14 cellular contexts compared by ENCODE assay signal in genomic region chr19:13146763-13147563, GRCh38. TPM values are rescaled to one million over a fixed set of nuclear protein-coding genes. Genes with fewer than 3 reads are reported as not detected.
DNase-seq lines count a peak whose midpoint lies in the region; ATAC-seq and TF ChIP-seq lines count a peak whose summit lies in the region.
"Had no signal": no experiment of that assay in that cellular context is flagged by ENCODE, and none has a peak within 500 bp of the region (broad histone marks: within the 10 kb centered on the region; RNA-seq: fewer than 3 reads in every experiment).

No MANE protein-coding gene starts in this region.

- H3K4me1 Mint-ChIP-seq in activated CD8-positive, alpha-beta T cell treated with anti-CD3 and anti-CD28 coated beads for 36 hours (ENCODE audit: low read depth), result peaks cover 19% of the 10 kb centered on the region

- CTCF ChIA-PET in activated CD8-positive, alpha-beta T cell treated with anti-CD3 and anti-CD28 coated beads for 36 hours (lab: Charles Lee), result interaction anchor here (1.3 kb wide), 1 partner anchor 15 kb away, joined by 3 read pairs; no protein-coding TSS in a partner anchor

- TF ChIP-seq CTCF in heart left ventricle (IDR thresholded peaks at IDR 0.05) (no peak), fibroblast of lung (conservative IDR thresholded peaks at IDR 0.05 in 1 of 2, IDR thresholded peaks at IDR 0.05 in 1 of 2; ENCODE audit: low read depth in 1 of 2, low read length in 2 of 2) (no peak)
- TF ChIP-seq CTCF in activated CD8-positive, alpha-beta T cell treated with anti-CD3 and anti-CD28 coated beads for 36 hours (IDR thresholded peaks at IDR 0.05), result no peak

- no peaks in the 10 kb centered on the region for H3K9me3 Mint-ChIP-seq in activated CD8-positive, alpha-beta T cell treated with anti-CD3 and anti-CD28 coated beads for 36 hours
- H3K9me3 Mint-ChIP-seq: natural killer cell treated with Interleukin-12 subunit alpha and Interleukin-12 subunit beta and Interleukin-15 and Interleukin-18, amount 100 ng/mL, for 72 hours had no signal

- H3K9me3 ChIP-seq in heart left ventricle (no peaks in the 10 kb centered on the region), fibroblast of lung (ENCODE audit: control insufficient read depth, insufficient read depth, low read depth, low read length) (no peaks in the 10 kb centered on the region)
- H3K9me3 ChIP-seq: esophagus muscularis mucosa, vagina had no signal

- H3K79me2 ChIP-seq in fibroblast of lung (ENCODE audit: control insufficient read depth, insufficient read depth, low read length), result peaks cover 18% of the 10 kb centered on the region

- no peak overlapping the region for H2AFZ ChIP-seq in fibroblast of lung (ENCODE audit: low read length)

- no peaks in the 10 kb centered on the region for H3K27me3 Mint-ChIP-seq in activated CD8-positive, alpha-beta T cell treated with anti-CD3 and anti-CD28 coated beads for 36 hours
- H3K27me3 Mint-ChIP-seq: natural killer cell treated with Interleukin-12 subunit alpha and Interleukin-12 subunit beta and Interleukin-15 and Interleukin-18, amount 100 ng/mL, for 72 hours had no signal

- H3K27me3 ChIP-seq in heart left ventricle (no peaks in the 10 kb centered on the region), fibroblast of lung (ENCODE audit: control insufficient read depth, insufficient read depth, low read length) (no peaks in the 10 kb centered on the region)
- H3K27me3 ChIP-seq: esophagus muscularis mucosa, vagina had no signal

- H3K4me3 ChIP-seq in heart left ventricle (no peak overlapping the region), fibroblast of lung (replicated peaks in 1 of 4; ENCODE audit: control extremely low read depth in 1 of 4, insufficient read depth in 1 of 4, low read depth in 3 of 4, low read length in 4 of 4) (no peak overlapping the region)
- H3K4me3 ChIP-seq: esophagus muscularis mucosa, skin epidermis, vagina had no signal

- DNase-seq in left ventricle myocardium superior (peak; percentile 60), heart left ventricle (no peak), RPMI8226 (peak; percentile 73), fibroblast of lung (ENCODE audit: low read depth in 2 of 2) (peak in 1 of 2 donors; percentile 66), C1 segment of cervical spinal cord (lab: John Stamatoyannopoulos, UW) (no peak), NCI-H1694 treated with DMSO at 0.1 percent for 48 hours (lab: John Stamatoyannopoulos, UW) (no peak)
- no peak for DNase-seq in activated CD8-positive, alpha-beta T cell treated with anti-CD3 and anti-CD28 coated beads for 36 hours
- DNase-seq: NCI-H187 treated with DMSO at 0.1 percent for 48 hours, WERI-Rb-1 had no signal

- no peak overlapping the region for H3K27ac Mint-ChIP-seq in activated CD8-positive, alpha-beta T cell treated with anti-CD3 and anti-CD28 coated beads for 36 hours
- H3K27ac Mint-ChIP-seq: natural killer cell treated with Interleukin-12 subunit alpha and Interleukin-12 subunit beta and Interleukin-15 and Interleukin-18, amount 100 ng/mL, for 72 hours had no signal

- H3K36me3 ChIP-seq in heart left ventricle (peaks cover 0 to 31% (median 19%) of the 10 kb centered on the region in 9 donors), fibroblast of lung (ENCODE audit: control insufficient read depth, insufficient read depth, low read length) (peaks cover 4% of the 10 kb centered on the region)

- H4K20me1 ChIP-seq in fibroblast of lung (ENCODE audit: control insufficient read depth, extremely low read depth, insufficient read depth, low read length), result no peaks in the 10 kb centered on the region

- ATAC-seq in left ventricle myocardium superior (no peak), heart left ventricle (no peak), HG02678 (IDR thresholded peaks at IDR 0.05; ENCODE audit: unreplicated experiment) (no peak)
- ATAC-seq in activated CD8-positive, alpha-beta T cell treated with anti-CD3 and anti-CD28 coated beads for 36 hours, result no peak
- ATAC-seq: natural killer cell treated with Interleukin-12 subunit alpha and Interleukin-12 subunit beta and Interleukin-15 and Interleukin-18, amount 100 ng/mL, for 72 hours had no signal

- intact Hi-C loops in left ventricle myocardium superior (cut with micrococcal nuclease) (no loop called here), heart left ventricle (cut with DNase I) (no loop called here)
- intact Hi-C loops in activated CD8-positive, alpha-beta T cell treated with anti-CD3 and anti-CD28 coated beads for 36 hours (cut with micrococcal nuclease), result no loop called here

- no peak overlapping the region for H3K4me3 Mint-ChIP-seq in activated CD8-positive, alpha-beta T cell treated with anti-CD3 and anti-CD28 coated beads for 36 hours
- H3K4me3 Mint-ChIP-seq: natural killer cell treated with Interleukin-12 subunit alpha and Interleukin-12 subunit beta and Interleukin-15 and Interleukin-18, amount 100 ng/mL, for 72 hours had no signal

- H3K9ac ChIP-seq in fibroblast of lung (ENCODE audit: insufficient read depth, low read length), result no peak overlapping the region

- H3K4me1 ChIP-seq in heart left ventricle (peaks cover 0 to 34% (median 9%) of the 10 kb centered on the region in 12 donors), fibroblast of lung (ENCODE audit: control insufficient read depth, extremely low read depth, insufficient read depth, low read length) (peaks cover 13% of the 10 kb centered on the region)

- peaks cover 10% of the 10 kb centered on the region for H3K36me3 Mint-ChIP-seq in activated CD8-positive, alpha-beta T cell treated with anti-CD3 and anti-CD28 coated beads for 36 hours (ENCODE audit: low read depth)
- H3K36me3 Mint-ChIP-seq: natural killer cell treated with Interleukin-12 subunit alpha and Interleukin-12 subunit beta and Interleukin-15 and Interleukin-18, amount 100 ng/mL, for 72 hours had no signal

- POLR2A ChIA-PET in activated CD8-positive, alpha-beta T cell treated with anti-CD3 and anti-CD28 coated beads for 36 hours (lab: Charles Lee), result no interaction called here

- H3K27ac ChIP-seq in heart left ventricle, result peak overlapping the region in 1 of 12 donors; percentile 66
- peak overlapping the region; percentile 0 for H3K27ac ChIP-seq in fibroblast of lung (ENCODE audit: insufficient read depth, low read length)
- H3K27ac ChIP-seq: esophagus muscularis mucosa, skin epidermis, vagina, WERI-Rb-1 had no signal

- H3K4me2 ChIP-seq in fibroblast of lung (ENCODE audit: extremely low read depth, insufficient read depth, low read length), result no peak overlapping the region

- TF ChIP-seq POLR2A in heart left ventricle (IDR thresholded peaks at IDR 0.05), result no peak

- 69 to 79% (median 72%) methylated on average over 16 of the region's 16 CpGs for WGBS in heart left ventricle, 4 donors

RNA-seq across cellular contexts. Expression of gene STX10, which starts 3.2 kb away (rescaled TPM):
- total RNA-seq in left ventricle myocardium superior (46.4 TPM), heart left ventricle (10 to 100 TPM; 24.0 to 48.8 (median 35.8) TPM), fibroblast of lung (69.2 and 78.1 TPM in 2 replicates)
- polyA plus RNA-seq in heart left ventricle (10 to 100 TPM; 52.5 to 64.7 TPM), fibroblast of lung (48.9 and 54.3 TPM in 2 replicates)
- 61.8 and 73.6 TPM in 2 replicates for polyA plus RNA-seq in fibroblast of lung (2012)
- polyA minus RNA-seq in fibroblast of lung (ENCODE audit: low replicate concordance), result 68.6 and 178 TPM in 2 replicates
- total RNA-seq in activated CD8-positive, alpha-beta T cell treated with anti-CD3 and anti-CD28 coated beads for 36 hours, result 10 to 100 TPM; 66.8 to 72.4 TPM

RNA-seq across cellular contexts. Expression of gene IER2, which starts 3.2 kb away (rescaled TPM):
- total RNA-seq in left ventricle myocardium superior (19.8 TPM), heart left ventricle (100 to 1,000 TPM in 1 of 9 donors, 10 to 100 TPM in 8; 17.6 to 101 (median 29.1) TPM), fibroblast of lung (21.1 and 26.4 TPM in 2 replicates)
- polyA plus RNA-seq in heart left ventricle (10 to 100 TPM; 21.8 to 35.7 TPM), fibroblast of lung (16.5 and 99.6 TPM in 2 replicates)
- 30.8 and 154 TPM in 2 replicates for polyA plus RNA-seq in fibroblast of lung (2012)
- 9.2 and 22.2 TPM in 2 replicates for polyA minus RNA-seq in fibroblast of lung (ENCODE audit: low replicate concordance)
- total RNA-seq in activated CD8-positive, alpha-beta T cell treated with anti-CD3 and anti-CD28 coated beads for 36 hours, result 100 to 1,000 TPM; 120 to 122 TPM

RNA-seq across cellular contexts. Expression of gene NACC1, which starts 28.9 kb away (rescaled TPM):
- total RNA-seq in left ventricle myocardium superior (50.0 TPM), heart left ventricle (10 to 100 TPM; 28.7 to 88.2 (median 41.8) TPM), fibroblast of lung (24.7 and 31.9 TPM in 2 replicates)
- polyA plus RNA-seq in heart left ventricle (10 to 100 TPM; 49.6 to 74.2 TPM), fibroblast of lung (33.5 and 64.7 TPM in 2 replicates)
- polyA plus RNA-seq in fibroblast of lung (2012), result 38.6 and 61.6 TPM in 2 replicates
- 78.1 and 116 TPM in 2 replicates for polyA minus RNA-seq in fibroblast of lung (ENCODE audit: low replicate concordance)
- total RNA-seq in activated CD8-positive, alpha-beta T cell treated with anti-CD3 and anti-CD28 coated beads for 36 hours, result 10 to 100 TPM; 73.8 to 87.5 TPM

RNA-seq across cellular contexts. Expression of gene TRMT1, which starts 30.4 kb away (rescaled TPM):
- total RNA-seq in left ventricle myocardium superior (22.4 TPM), heart left ventricle (10 to 100 TPM; 15.1 to 22.6 (median 16.2) TPM), fibroblast of lung (20.3 and 21.8 TPM in 2 replicates)
- polyA plus RNA-seq in heart left ventricle (10 to 100 TPM; 26.4 to 32.4 TPM), fibroblast of lung (12.2 and 17.9 TPM in 2 replicates)
- 12.4 and 24.1 TPM in 2 replicates for polyA plus RNA-seq in fibroblast of lung (2012)
- polyA minus RNA-seq in fibroblast of lung (ENCODE audit: low replicate concordance), result 24.9 and 36.2 TPM in 2 replicates
- total RNA-seq in activated CD8-positive, alpha-beta T cell treated with anti-CD3 and anti-CD28 coated beads for 36 hours, result 10 to 100 TPM; 85.0 to 95.7 TPM

RNA-seq across cellular contexts. Expression of gene LYL1, which starts 44.3 kb away (rescaled TPM):
- total RNA-seq in left ventricle myocardium superior (8.8 TPM), heart left ventricle (10 to 100 TPM in 3 of 9 donors, 1 to 10 TPM in 6; 5.2 to 19.1 (median 8.3) TPM), fibroblast of lung (under 0.01 and 1.2 TPM in 2 replicates)
- polyA plus RNA-seq in heart left ventricle (1 to 10 TPM; 7.7 to 8.4 TPM), fibroblast of lung (0.26 and 0.30 TPM in 2 replicates)
- polyA plus RNA-seq in fibroblast of lung (2012), result 0.50 and 0.96 TPM in 2 replicates
- polyA minus RNA-seq in fibroblast of lung (ENCODE audit: low replicate concordance), result 0.22 TPM in 1 of 2 replicates, not detected in the other
- 1 to 10 TPM; 3.9 to 4.8 TPM for total RNA-seq in activated CD8-positive, alpha-beta T cell treated with anti-CD3 and anti-CD28 coated beads for 36 hours

Comparison
In these comparisons a context has a peak if more than half of its experiments do, and no peak if none do; other contexts are left out.
1. DNase-seq: peak in left ventricle myocardium superior (single experiment) and RPMI8226 (single experiment); none in heart left ventricle (0 of 5), C1 segment of cervical spinal cord (0 of 14), activated CD8-positive, alpha-beta T cell treated with anti-CD3 and anti-CD28 coated beads for 36 hours (single experiment) and NCI-H1694 treated with DMSO at 0.1 percent for 48 hours (single experiment).